Comparison of ENCODE assay signal across 13 cellular contexts in genomic region chr2:63862802-63863201, GRCh38. TPM values are rescaled to one million over a fixed set of nuclear protein-coding genes. Genes with fewer than 3 reads are reported as not detected.
DNase-seq lines count a peak whose midpoint lies in the region; ATAC-seq and TF ChIP-seq lines count a peak whose summit lies in the region.
"Had no signal": no experiment of that assay in that cellular context is flagged by ENCODE, and none has a peak within 500 bp of the region (broad histone marks: within the 10 kb centered on the region; RNA-seq: fewer than 3 reads in every experiment).

No MANE protein-coding gene starts in this region.

- ATAC-seq in SK-N-SH treated with all-trans-retinoic acid at 6 μM for 48 hours (peak; percentile 31; the same call in 2 of the 3 replicates), HG03442 (IDR thresholded peaks at IDR 0.05; ENCODE audit: unreplicated experiment) (no peak)

- TF ChIP-seq CTCF in fibroblast of villous mesenchyme (IDR thresholded peaks at IDR 0.05; ENCODE audit: insufficient read depth, low read depth, low read length) = no peak

- no peak overlapping the region for H3K4me3 Mint-ChIP-seq in activated CD4-positive, alpha-beta T cell treated with anti-CD3 and anti-CD28 coated beads, Interleukin-2, amount 10 ng/mL, durations not matched to agents 24 days and 14 days

- DNase-seq in activated CD4-positive, alpha-beta T cell treated with anti-CD3 and anti-CD28 coated beads, Interleukin-2, amount 10 ng/mL, durations not matched to agents 24 days and 14 days = no peak
- no peak for DNase-seq in activated CD4-positive, alpha-beta T cell treated with anti-CD3 and anti-CD28 coated beads for 4 hours
- peak; percentile 25 for DNase-seq in fibroblast of villous mesenchyme (ENCODE audit: low read depth)
- DNase-seq in renal cortical epithelial cell (ENCODE audit: low read depth) = peak; percentile 82
- DNase-seq in posterior vena cava (ENCODE audit: low spot score) = no peak
- no peak for DNase-seq in SHP77 treated with DMSO at 0.1 percent for 48 hours (lab: John Stamatoyannopoulos, UW)
- DNase-seq: activated CD8-positive, alpha-beta memory T cell treated with anti-CD3 and anti-CD28 coated beads for 24 hours; Kasumi-1; NCI-H345; SJCRH30; stomach had no signal

- peaks cover 41% of the 10 kb centered on the region for H3K4me1 Mint-ChIP-seq in activated CD4-positive, alpha-beta T cell treated with anti-CD3 and anti-CD28 coated beads, Interleukin-2, amount 10 ng/mL, durations not matched to agents 24 days and 14 days

- H3K4me3 ChIP-seq in fibroblast of villous mesenchyme (ENCODE audit: low read depth, low read length) = no peak overlapping the region
- H3K4me3 ChIP-seq: SJCRH30, stomach had no signal

- peaks cover 52% of the 10 kb centered on the region for H3K36me3 Mint-ChIP-seq in activated CD4-positive, alpha-beta T cell treated with anti-CD3 and anti-CD28 coated beads, Interleukin-2, amount 10 ng/mL, durations not matched to agents 24 days and 14 days (ENCODE audit: low read depth)

- H3K27me3 Mint-ChIP-seq in activated CD4-positive, alpha-beta T cell treated with anti-CD3 and anti-CD28 coated beads, Interleukin-2, amount 10 ng/mL, durations not matched to agents 24 days and 14 days = no peaks in the 10 kb centered on the region

- intact Hi-C loops in activated CD4-positive, alpha-beta T cell treated with anti-CD3 and anti-CD28 coated beads, Interleukin-2, amount 10 ng/mL, durations not matched to agents 24 days and 14 days (cut with micrococcal nuclease) = no loop called here
- intact Hi-C loops in posterior vena cava (cut with DNase I) = loop anchor here in 1 of 2 donors (5.0 kb wide), 1 partner anchor 171 kb away; no protein-coding TSS in a partner anchor

- H3K9me3 Mint-ChIP-seq in activated CD4-positive, alpha-beta T cell treated with anti-CD3 and anti-CD28 coated beads, Interleukin-2, amount 10 ng/mL, durations not matched to agents 24 days and 14 days = no peaks in the 10 kb centered on the region

- H3K27ac Mint-ChIP-seq in activated CD4-positive, alpha-beta T cell treated with anti-CD3 and anti-CD28 coated beads, Interleukin-2, amount 10 ng/mL, durations not matched to agents 24 days and 14 days = peak overlapping the region; percentile 16

TF ChIP-seq in SK-N-SH treated with all-trans-retinoic acid at 6 μM for 48 hours, 23 proteins besides CTCF, POLR2A, EP300 and RAD21:
- peak; percentile 57; the same call in 1 of the 2 replicates for TF ChIP-seq ISL1 (CRISPR knock-in tag; IDR thresholded peaks at IDR 0.05)
- no peak for TF ChIP-seq TCF4 (CRISPR knock-in tag; IDR thresholded peaks at IDR 0.05; ENCODE audit: borderline replicate concordance)
TF ChIP-seq in SK-N-SH treated with all-trans-retinoic acid at 6 μM for 48 hours: peak in this region for 1.

RNA-seq across cellular contexts. Expression of gene UGP2, which starts 21.1 kb away (rescaled TPM):
- total RNA-seq in activated CD4-positive, alpha-beta T cell treated with anti-CD3 and anti-CD28 coated beads, Interleukin-2, amount 10 ng/mL, durations not matched to agents 24 days and 14 days = 66.3 and 66.5 TPM in 2 replicates
- total RNA-seq in fibroblast of villous mesenchyme (148 and 221 TPM in 2 replicates), renal cortical epithelial cell (171 and 236 TPM in 2 replicates), posterior vena cava (100 to 1,000 TPM; 204 to 217 TPM)

Comparison
In these comparisons a context has a peak if more than half of its experiments do, and no peak if none do; other contexts are left out.
1. DNase-seq: peak in fibroblast of villous mesenchyme (single experiment) and renal cortical epithelial cell (single experiment); none in activated CD4-positive, alpha-beta T cell treated with anti-CD3 and anti-CD28 coated beads, Interleukin-2, amount 10 ng/mL, durations not matched to agents 24 days and 14 days (single experiment), activated CD4-positive, alpha-beta T cell treated with anti-CD3 and anti-CD28 coated beads for 4 hours (0 of 2), posterior vena cava (single experiment) and SHP77 treated with DMSO at 0.1 percent for 48 hours (single experiment).